In the genomic region with DNA sequence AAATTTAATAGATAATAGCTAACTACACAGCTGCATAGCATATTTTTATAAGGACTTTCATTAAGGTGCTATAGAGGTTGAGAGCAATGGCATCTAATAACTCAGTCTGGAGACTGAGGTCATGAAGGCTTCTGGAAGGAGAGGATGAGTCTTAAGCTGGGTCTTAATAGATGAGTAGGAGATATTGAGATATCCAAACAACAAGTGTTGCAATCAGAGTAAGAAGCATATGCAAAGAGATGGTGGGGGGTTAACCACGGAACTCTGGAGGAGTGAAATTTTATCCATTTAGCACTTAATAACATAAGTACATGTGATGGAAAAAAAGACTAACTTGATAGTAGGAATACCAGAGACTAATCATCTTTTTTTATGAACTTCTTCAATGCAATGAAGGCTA, we compare ENCODE assay signal across 30 cellular contexts.
"Had no signal": no experiment of that assay in that cellular context is flagged by ENCODE, and none has a peak within 500 bp of the region (broad histone marks: within the 10 kb centered on the region; RNA-seq: fewer than 3 reads in every experiment).

No MANE protein-coding gene starts in this region.

- H3K27me3 ChIP-seq: ascending aorta, cardiac muscle cell, SJSA1 had no signal

- ATAC-seq: Panc1, SK-N-SH treated with all-trans-retinoic acid at 6 μM for 48 hours had no signal

- H3K4me2 ChIP-seq: KMS-11 had no signal

- H3K27ac Mint-ChIP-seq: activated CD4-positive, alpha-beta memory T cell treated with anti-CD3 and anti-CD28 coated beads, Interleukin-2, amount 10 ng/mL, durations not matched to agents 7 days and 5 days; activated naive CD4-positive, alpha-beta T cell treated with anti-CD3 and anti-CD28 coated beads, Interleukin-2, amount 50 U/mL, for 24 hours; activated T-cell treated with anti-CD3 and anti-CD28 coated beads, Interleukin-2, amount 50 U/mL, for 24 hours; activated T-helper 2 cell treated with anti-CD3 and anti-CD28 coated beads, Interferon-gamma antibody, Interleukin-2, Interleukin-4, amounts not matched to agents 10 μg/mL and 5 μg/mL and 100 μg/mL, durations not matched to agents 14 hours and 24 hours and 36 hours had no signal

- H3K27ac ChIP-seq: ascending aorta, cardiac muscle cell, KMS-11, SJSA1, WERI-Rb-1 had no signal

- H3K4me1 Mint-ChIP-seq: activated CD4-positive, alpha-beta memory T cell treated with anti-CD3 and anti-CD28 coated beads, Interleukin-2, amount 10 ng/mL, durations not matched to agents 7 days and 5 days; activated naive CD4-positive, alpha-beta T cell treated with anti-CD3 and anti-CD28 coated beads, Interleukin-2, amount 50 U/mL, for 24 hours had no signal

- H3K27me3 Mint-ChIP-seq: activated CD4-positive, alpha-beta memory T cell treated with anti-CD3 and anti-CD28 coated beads, Interleukin-2, amount 10 ng/mL, durations not matched to agents 7 days and 5 days had no signal

- H3K36me3 Mint-ChIP-seq: activated naive CD4-positive, alpha-beta T cell treated with anti-CD3 and anti-CD28 coated beads, Interleukin-2, amount 50 U/mL, for 24 hours had no signal

- H3K9me3 Mint-ChIP-seq: activated CD4-positive, alpha-beta memory T cell treated with anti-CD3 and anti-CD28 coated beads, Interleukin-2, amount 10 ng/mL, durations not matched to agents 7 days and 5 days; activated T-cell treated with anti-CD3 and anti-CD28 coated beads, Interleukin-2, amount 50 U/mL, for 24 hours; activated T-helper 2 cell treated with anti-CD3 and anti-CD28 coated beads, Interferon-gamma antibody, Interleukin-2, Interleukin-4, amounts not matched to agents 10 μg/mL and 5 μg/mL and 100 μg/mL, durations not matched to agents 14 hours and 24 hours and 36 hours had no signal

- H3K9me3 ChIP-seq: ascending aorta, SJSA1 had no signal

- DNase-seq: activated CD4-positive, alpha-beta memory T cell treated with anti-CD3 and anti-CD28 coated beads, Interleukin-2, amount 10 ng/mL, durations not matched to agents 7 days and 5 days; activated CD4-positive, alpha-beta T cell treated with anti-CD3 and anti-CD28 coated beads for 1 hour; activated CD4-positive, alpha-beta T cell treated with anti-CD3 and anti-CD28 coated beads for 48 hours; activated CD4-positive, CD25-positive, alpha-beta regulatory T cell; activated gamma-delta T cell; activated naive CD4-positive, alpha-beta T cell treated with Interleukin-2 at 50 U/mL for 16 hours; activated T-cell treated with anti-CD3 and anti-CD28 coated beads, Interleukin-2, amount 50 U/mL, for 24 hours; amygdala; NCI-H1092 treated with DMSO at 0.1 percent for 48 hours; NCI-H1417; NCI-H146; NCI-H187; NCI-H2029 treated with DMSO at 0.1 percent for 48 hours; NCI-H510A treated with DMSO at 0.1 percent for 48 hours; NCI-H526 treated with DMSO at 0.1 percent for 48 hours; NCI-H774; SHP77; SW 1271; T-helper 1 cell; T-helper 2 cell; T-helper 9 cell; WERI-Rb-1 had no signal

- H3K4me3 Mint-ChIP-seq: activated CD4-positive, alpha-beta memory T cell treated with anti-CD3 and anti-CD28 coated beads, Interleukin-2, amount 10 ng/mL, durations not matched to agents 7 days and 5 days; activated naive CD4-positive, alpha-beta T cell treated with anti-CD3 and anti-CD28 coated beads, Interleukin-2, amount 50 U/mL, for 24 hours; activated T-cell treated with anti-CD3 and anti-CD28 coated beads, Interleukin-2, amount 50 U/mL, for 24 hours had no signal

- H3K4me3 ChIP-seq: ascending aorta, cardiac muscle cell, SJSA1 had no signal

- H3K36me3 ChIP-seq: ascending aorta, cardiac muscle cell, SJSA1, WERI-Rb-1 had no signal

- H3K9ac ChIP-seq: KMS-11 had no signal

- H3K4me1 ChIP-seq: ascending aorta, SJSA1 had no signal
